18 cellular contexts compared by ENCODE assay signal in the genomic region with DNA sequence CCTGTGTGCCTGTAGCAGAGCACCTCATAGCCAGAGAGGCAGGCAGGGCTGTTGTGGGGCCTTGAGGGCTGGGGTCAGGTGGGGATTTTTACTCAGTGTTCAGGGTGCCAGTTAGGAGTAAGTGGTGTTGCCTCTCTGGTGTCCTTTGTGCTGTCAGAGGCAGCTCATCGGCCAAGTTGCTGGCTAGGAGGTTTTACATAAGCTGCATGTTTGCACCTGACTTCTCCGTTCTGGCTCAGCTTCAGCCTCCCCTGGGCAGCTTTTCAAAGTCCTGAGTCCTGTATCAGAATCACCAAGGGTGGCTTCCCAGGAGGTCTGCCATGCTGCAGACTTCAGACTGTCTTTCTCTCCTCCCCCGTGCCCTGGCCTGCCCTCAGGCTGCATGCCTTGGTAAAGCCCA.
"Had no signal": no experiment of that assay in that cellular context is flagged by ENCODE, and none has a peak within 500 bp of the region (broad histone marks: within the 10 kb centered on the region; RNA-seq: fewer than 3 reads in every experiment).

No MANE protein-coding gene starts in this region.

- ATAC-seq: effector memory CD8-positive, alpha-beta T cell; naive thymus-derived CD4-positive, alpha-beta T cell; stimulated activated naive CD8-positive, alpha-beta T cell treated with anti-CD3 and anti-CD28 coated beads, Interleukin-15, Interleukin-2, amounts not matched to agents 100 U/mL and 50 U/mL, for 24 hours had no signal

- DNase-seq: activated CD4-positive, alpha-beta T cell treated with anti-CD3 and anti-CD28 coated beads, Interleukin-2, amount 50 U/mL, for 4 hours; activated naive CD4-positive, alpha-beta T cell; activated naive CD8-positive, alpha-beta T cell treated with anti-CD3 and anti-CD28 coated beads for 36 hours; activated T-cell treated with anti-CD3 and anti-CD28 coated beads for 4 hours; amniotic stem cell; effector memory CD8-positive, alpha-beta T cell; esophagus squamous epithelium; hippocampal formation; islet precursor cell; naive thymus-derived CD4-positive, alpha-beta T cell; retina; stimulated activated CD4-positive, alpha-beta T cell treated with anti-CD3 and anti-CD28 coated beads, Interleukin-2, amount 100 ng/mL, for 24 hours; stimulated activated naive CD8-positive, alpha-beta T cell treated with anti-CD3 and anti-CD28 coated beads, Interleukin-15, Interleukin-2, amounts not matched to agents 100 U/mL and 50 U/mL, for 24 hours; T-helper 2 cell had no signal

- H3K27me3 ChIP-seq: cardiac muscle cell, esophagus squamous epithelium, ovary, SJSA1, suprapubic skin had no signal

- H3K4me1 ChIP-seq: esophagus squamous epithelium, SJSA1, suprapubic skin had no signal

- H3K36me3 ChIP-seq: cardiac muscle cell, ovary had no signal

- H3K27ac ChIP-seq: cardiac muscle cell, esophagus squamous epithelium, ovary, SJSA1, suprapubic skin had no signal

- H3K9me3 ChIP-seq: esophagus squamous epithelium, ovary, SJSA1, suprapubic skin had no signal

- H3K4me3 ChIP-seq: cardiac muscle cell, esophagus squamous epithelium, ovary, SJSA1, suprapubic skin had no signal
